19 cellular contexts compared by ENCODE assay signal in genomic region chr2:27393225-27393624, GRCh38. TPM values are rescaled to one million over a fixed set of nuclear protein-coding genes. Genes with fewer than 3 reads are reported as not detected.
DNase-seq lines count a peak whose midpoint lies in the region; ATAC-seq and TF ChIP-seq lines count a peak whose summit lies in the region.
"Had no signal": no experiment of that assay in that cellular context is flagged by ENCODE, and none has a peak within 500 bp of the region (broad histone marks: within the 10 kb centered on the region; RNA-seq: fewer than 3 reads in every experiment).

No MANE protein-coding gene starts in this region.

- no peaks in the 10 kb centered on the region for H3K9me3 Mint-ChIP-seq in stimulated activated naive CD8-positive, alpha-beta T cell treated with anti-CD3 and anti-CD28 coated beads, Interleukin-15, Interleukin-2, amounts not matched to agents 100 ng/mL and 50 ng/mL, for 24 hours
- H3K9me3 Mint-ChIP-seq in stimulated activated naive CD8-positive, alpha-beta T cell treated with anti-CD3 and anti-CD28 coated beads, Interleukin-15, amount 100 ng/mL, for 72 hours: no peaks in the 10 kb centered on the region
- no peaks in the 10 kb centered on the region for H3K9me3 Mint-ChIP-seq in activated T-helper 17 cell treated with anti-CD3 and anti-CD28 coated beads, Interleukin-2, amount 50 U/mL, for 72 hours
- no peaks in the 10 kb centered on the region for H3K9me3 Mint-ChIP-seq in naive thymus-derived CD4-positive, alpha-beta T cell
- H3K9me3 Mint-ChIP-seq: CD8-positive, alpha-beta T cell had no signal

- H3K4me3 ChIP-seq in naive thymus-derived CD4-positive, alpha-beta T cell (ENCODE audit: low read length): no peak overlapping the region
- H3K4me3 ChIP-seq: BLaER1 treated with 17β-estradiol and CSF1 and Interleukin-3, amounts not matched to agents 10 nM and 100 nM; GM23248 had no signal

- H3K27me3 Mint-ChIP-seq in stimulated activated naive CD8-positive, alpha-beta T cell treated with anti-CD3 and anti-CD28 coated beads, Interleukin-15, Interleukin-2, amounts not matched to agents 100 ng/mL and 50 ng/mL, for 24 hours: no peaks in the 10 kb centered on the region
- no peaks in the 10 kb centered on the region for H3K27me3 Mint-ChIP-seq in stimulated activated naive CD8-positive, alpha-beta T cell treated with anti-CD3 and anti-CD28 coated beads, Interleukin-15, amount 100 ng/mL, for 72 hours
- H3K27me3 Mint-ChIP-seq in activated T-helper 17 cell treated with anti-CD3 and anti-CD28 coated beads, Interleukin-2, amount 50 U/mL, for 72 hours: no peaks in the 10 kb centered on the region
- H3K27me3 Mint-ChIP-seq in naive thymus-derived CD4-positive, alpha-beta T cell: no peaks in the 10 kb centered on the region

- intact Hi-C loops in naive thymus-derived CD4-positive, alpha-beta T cell (cut with micrococcal nuclease): loop anchor here in 1 of 2 donors (2.0 kb wide), 1 partner anchor 16 kb away; the partner anchor contains the start of gene PPM1G
- intact Hi-C loops in posterior vena cava (cut with DNase I): no loop called here

- no peaks in the 10 kb centered on the region for H3K27me3 ChIP-seq in naive thymus-derived CD4-positive, alpha-beta T cell (ENCODE audit: control insufficient read depth in 2 of 2, insufficient read depth in 2 of 2, low read length in 2 of 2)
- H3K27me3 ChIP-seq: BLaER1 treated with 17β-estradiol and CSF1 and Interleukin-3, amounts not matched to agents 10 nM and 100 nM had no signal

- CTCF ChIA-PET in naive thymus-derived CD4-positive, alpha-beta T cell (lab: Charles Lee): interaction anchor here (0.7 to 1.0 kb wide), 2 partner anchors 37 to 442 kb away, joined by 3 read pairs; no protein-coding TSS in a partner anchor

- H3K4me1 Mint-ChIP-seq in stimulated activated naive CD8-positive, alpha-beta T cell treated with anti-CD3 and anti-CD28 coated beads, Interleukin-15, Interleukin-2, amounts not matched to agents 100 ng/mL and 50 ng/mL, for 24 hours (ENCODE audit: low read depth): peaks cover 30% of the 10 kb centered on the region
- H3K4me1 Mint-ChIP-seq in stimulated activated naive CD8-positive, alpha-beta T cell treated with anti-CD3 and anti-CD28 coated beads, Interleukin-15, amount 100 ng/mL, for 72 hours: peaks cover 30% of the 10 kb centered on the region
- H3K4me1 Mint-ChIP-seq in activated T-helper 17 cell treated with anti-CD3 and anti-CD28 coated beads, Interleukin-2, amount 50 U/mL, for 72 hours: peaks cover 20% of the 10 kb centered on the region
- H3K4me1 Mint-ChIP-seq in naive thymus-derived CD4-positive, alpha-beta T cell: peaks cover 32 to 52% (median 35%) of the 10 kb centered on the region in 7 donors

- no peak for DNase-seq in stimulated activated naive CD8-positive, alpha-beta T cell treated with anti-CD3 and anti-CD28 coated beads, Interleukin-15, amount 100 ng/mL, for 72 hours
- DNase-seq in naive thymus-derived CD4-positive, alpha-beta T cell: no peak
- DNase-seq in posterior vena cava (ENCODE audit: low spot score): peak; percentile 15
- DNase-seq in NAMALWA (ENCODE audit: low spot score): no peak
- no peak for DNase-seq in GM20000 (ENCODE audit: low spot score)
- DNase-seq: ACHN; CD8-positive, alpha-beta T cell; COR-L47; DMS153; DND-41; GF-D8; GM23248; IMR-90 had no signal

- H3K27ac Mint-ChIP-seq in stimulated activated naive CD8-positive, alpha-beta T cell treated with anti-CD3 and anti-CD28 coated beads, Interleukin-15, Interleukin-2, amounts not matched to agents 100 ng/mL and 50 ng/mL, for 24 hours: peak overlapping the region; percentile 57
- H3K27ac Mint-ChIP-seq in stimulated activated naive CD8-positive, alpha-beta T cell treated with anti-CD3 and anti-CD28 coated beads, Interleukin-15, amount 100 ng/mL, for 72 hours: no peak overlapping the region
- H3K27ac Mint-ChIP-seq in activated T-helper 17 cell treated with anti-CD3 and anti-CD28 coated beads, Interleukin-2, amount 50 U/mL, for 72 hours: peak overlapping the region; percentile 34
- H3K27ac Mint-ChIP-seq in naive thymus-derived CD4-positive, alpha-beta T cell: peak overlapping the region in 6 of 9 donors; percentile 21 to 67 (median 54)
- H3K27ac Mint-ChIP-seq: CD8-positive, alpha-beta T cell had no signal

- H3K36me3 ChIP-seq in naive thymus-derived CD4-positive, alpha-beta T cell (ENCODE audit: control insufficient read depth in 2 of 3, insufficient read depth in 3 of 3, low read length in 3 of 3): peaks cover 0 to 4% (median 0%) of the 10 kb centered on the region in 3 experiments

- POLR2A ChIA-PET in naive thymus-derived CD4-positive, alpha-beta T cell (lab: Charles Lee): interaction anchor here (0.7 kb wide), 1 partner anchor 25 kb away, joined by 3 read pairs; no protein-coding TSS in a partner anchor

- no peak for ATAC-seq in stimulated activated naive CD8-positive, alpha-beta T cell treated with anti-CD3 and anti-CD28 coated beads, Interleukin-15, amount 100 ng/mL, for 72 hours
- no peak for ATAC-seq in activated T-helper 17 cell treated with anti-CD3 and anti-CD28 coated beads, Interleukin-2, amount 50 U/mL, for 72 hours (replicated peaks)
- ATAC-seq in naive thymus-derived CD4-positive, alpha-beta T cell: no peak
- ATAC-seq in HG03139 (IDR thresholded peaks at IDR 0.05; ENCODE audit: unreplicated experiment): no peak
- ATAC-seq: CD8-positive, alpha-beta T cell; HCT116 had no signal

- H3K36me3 Mint-ChIP-seq in stimulated activated naive CD8-positive, alpha-beta T cell treated with anti-CD3 and anti-CD28 coated beads, Interleukin-15, Interleukin-2, amounts not matched to agents 100 ng/mL and 50 ng/mL, for 24 hours (ENCODE audit: low read depth): peaks cover 42% of the 10 kb centered on the region
- peaks cover 69% of the 10 kb centered on the region for H3K36me3 Mint-ChIP-seq in activated T-helper 17 cell treated with anti-CD3 and anti-CD28 coated beads, Interleukin-2, amount 50 U/mL, for 72 hours (ENCODE audit: low read depth)
- peaks cover 0 to 17% (median 4%) of the 10 kb centered on the region in 5 donors for H3K36me3 Mint-ChIP-seq in naive thymus-derived CD4-positive, alpha-beta T cell

- peaks cover 10 to 16% of the 10 kb centered on the region in 2 donors for H3K4me1 ChIP-seq in naive thymus-derived CD4-positive, alpha-beta T cell (ENCODE audit: control insufficient read depth in 2 of 2, insufficient read depth in 2 of 2, low read length in 2 of 2)
- H3K4me1 ChIP-seq: BLaER1 treated with 17β-estradiol and CSF1 and Interleukin-3, amounts not matched to agents 10 nM and 100 nM had no signal

- H3K9me3 ChIP-seq in naive thymus-derived CD4-positive, alpha-beta T cell (ENCODE audit: control insufficient read depth in 2 of 3, low read length in 3 of 3): no peaks in the 10 kb centered on the region
- H3K9me3 ChIP-seq: BLaER1 treated with 17β-estradiol and CSF1 and Interleukin-3, amounts not matched to agents 10 nM and 100 nM had no signal

- no peak overlapping the region for H3K4me3 Mint-ChIP-seq in stimulated activated naive CD8-positive, alpha-beta T cell treated with anti-CD3 and anti-CD28 coated beads, Interleukin-15, Interleukin-2, amounts not matched to agents 100 ng/mL and 50 ng/mL, for 24 hours
- H3K4me3 Mint-ChIP-seq in stimulated activated naive CD8-positive, alpha-beta T cell treated with anti-CD3 and anti-CD28 coated beads, Interleukin-15, amount 100 ng/mL, for 72 hours: no peak overlapping the region
- H3K4me3 Mint-ChIP-seq in activated T-helper 17 cell treated with anti-CD3 and anti-CD28 coated beads, Interleukin-2, amount 50 U/mL, for 72 hours: no peak overlapping the region
- H3K4me3 Mint-ChIP-seq in naive thymus-derived CD4-positive, alpha-beta T cell: peak overlapping the region in 2 of 10 donors; percentile 20 to 33
- H3K4me3 Mint-ChIP-seq: CD8-positive, alpha-beta T cell had no signal

- TF ChIP-seq CTCF in GM20000 (IDR thresholded peaks at IDR 0.05; ENCODE audit: extremely low read depth, missing control alignments): no peak

- H3K27ac ChIP-seq in naive thymus-derived CD4-positive, alpha-beta T cell (ENCODE audit: low read depth, low read length): no peak overlapping the region
- H3K27ac ChIP-seq: BLaER1 treated with 17β-estradiol and CSF1 and Interleukin-3, amounts not matched to agents 10 nM and 100 nM; GM23248 had no signal

RNA-seq across cellular contexts. Expression of gene ZNF513, which starts 12.7 kb away (rescaled TPM):
- 10 to 100 TPM; 10.8 to 16.2 TPM for total RNA-seq in activated T-helper 17 cell treated with anti-CD3 and anti-CD28 coated beads, Interleukin-2, amount 50 U/mL, for 72 hours
- 10 to 100 TPM; 15.6 to 23.2 (median 19.2) TPM for total RNA-seq in naive thymus-derived CD4-positive, alpha-beta T cell
- polyA plus RNA-seq in naive thymus-derived CD4-positive, alpha-beta T cell: 1 to 10 TPM; 2.6 to 8.1 TPM
- total RNA-seq in posterior vena cava: 10 to 100 TPM; 15.6 to 15.7 TPM
- total RNA-seq: A172 had no signal

RNA-seq across cellular contexts. Expression of gene PPM1G, which starts 16.2 kb away (rescaled TPM):
- total RNA-seq in activated T-helper 17 cell treated with anti-CD3 and anti-CD28 coated beads, Interleukin-2, amount 50 U/mL, for 72 hours: 100 to 1,000 TPM in 1 of 2 donors, 10 to 100 TPM in 1; 67.0 to 158 TPM
- total RNA-seq in naive thymus-derived CD4-positive, alpha-beta T cell: 100 to 1,000 TPM in 1 of 5 experiments, 10 to 100 TPM in 4; 39.5 to 101 (median 45.1) TPM
- 100 to 1,000 TPM in 1 of 2 donors, 10 to 100 TPM in 1; 74.4 to 107 TPM for polyA plus RNA-seq in naive thymus-derived CD4-positive, alpha-beta T cell
- total RNA-seq in posterior vena cava: 10 to 100 TPM; 38.8 to 41.6 TPM

RNA-seq across cellular contexts. Expression of gene SNX17, which starts 22.8 kb away (rescaled TPM):
- 10 to 100 TPM; 59.0 to 90.4 TPM for total RNA-seq in activated T-helper 17 cell treated with anti-CD3 and anti-CD28 coated beads, Interleukin-2, amount 50 U/mL, for 72 hours
- 100 to 1,000 TPM in 3 of 5 experiments, 10 to 100 TPM in 2; 71.0 to 128 (median 111) TPM for total RNA-seq in naive thymus-derived CD4-positive, alpha-beta T cell
- 100 to 1,000 TPM; 187 to 209 TPM for polyA plus RNA-seq in naive thymus-derived CD4-positive, alpha-beta T cell
- total RNA-seq in posterior vena cava: 10 to 100 TPM; 76.4 to 85.3 TPM

RNA-seq across cellular contexts. Expression of gene EIF2B4, which starts 23.1 kb away (rescaled TPM):
- total RNA-seq in activated T-helper 17 cell treated with anti-CD3 and anti-CD28 coated beads, Interleukin-2, amount 50 U/mL, for 72 hours: 10 to 100 TPM; 34.7 to 42.9 TPM
- 10 to 100 TPM; 36.5 to 56.1 (median 44.1) TPM for total RNA-seq in naive thymus-derived CD4-positive, alpha-beta T cell
- 10 to 100 TPM; 23.8 to 42.2 TPM for polyA plus RNA-seq in naive thymus-derived CD4-positive, alpha-beta T cell
- total RNA-seq in posterior vena cava: 10 to 100 TPM; 30.1 to 36.2 TPM

RNA-seq across cellular contexts. Expression of gene NRBP1, which starts 35.2 kb away (rescaled TPM):
- total RNA-seq in activated T-helper 17 cell treated with anti-CD3 and anti-CD28 coated beads, Interleukin-2, amount 50 U/mL, for 72 hours: 10 to 100 TPM; 65.2 to 76.1 TPM
- 100 to 1,000 TPM in 4 of 5 experiments, 10 to 100 TPM in 1; 94.4 to 181 (median 121) TPM for total RNA-seq in naive thymus-derived CD4-positive, alpha-beta T cell
- polyA plus RNA-seq in naive thymus-derived CD4-positive, alpha-beta T cell: 100 to 1,000 TPM in 1 of 2 donors, 10 to 100 TPM in 1; 70.0 to 124 TPM
- total RNA-seq in posterior vena cava: 10 to 100 TPM; 72.9 to 88.1 TPM

Comparison
In these comparisons a context has a peak if more than half of its experiments do, and no peak if none do; other contexts are left out.
1. H3K27ac Mint-ChIP-seq: peak in stimulated activated naive CD8-positive, alpha-beta T cell treated with anti-CD3 and anti-CD28 coated beads, Interleukin-15, Interleukin-2, amounts not matched to agents 100 ng/mL and 50 ng/mL, for 24 hours (single experiment), activated T-helper 17 cell treated with anti-CD3 and anti-CD28 coated beads, Interleukin-2, amount 50 U/mL, for 72 hours (single experiment) and naive thymus-derived CD4-positive, alpha-beta T cell (6 of 9); none in stimulated activated naive CD8-positive, alpha-beta T cell treated with anti-CD3 and anti-CD28 coated beads, Interleukin-15, amount 100 ng/mL, for 72 hours (0 of 2).